8 cellular contexts compared by ENCODE assay signal in the genomic region with DNA sequence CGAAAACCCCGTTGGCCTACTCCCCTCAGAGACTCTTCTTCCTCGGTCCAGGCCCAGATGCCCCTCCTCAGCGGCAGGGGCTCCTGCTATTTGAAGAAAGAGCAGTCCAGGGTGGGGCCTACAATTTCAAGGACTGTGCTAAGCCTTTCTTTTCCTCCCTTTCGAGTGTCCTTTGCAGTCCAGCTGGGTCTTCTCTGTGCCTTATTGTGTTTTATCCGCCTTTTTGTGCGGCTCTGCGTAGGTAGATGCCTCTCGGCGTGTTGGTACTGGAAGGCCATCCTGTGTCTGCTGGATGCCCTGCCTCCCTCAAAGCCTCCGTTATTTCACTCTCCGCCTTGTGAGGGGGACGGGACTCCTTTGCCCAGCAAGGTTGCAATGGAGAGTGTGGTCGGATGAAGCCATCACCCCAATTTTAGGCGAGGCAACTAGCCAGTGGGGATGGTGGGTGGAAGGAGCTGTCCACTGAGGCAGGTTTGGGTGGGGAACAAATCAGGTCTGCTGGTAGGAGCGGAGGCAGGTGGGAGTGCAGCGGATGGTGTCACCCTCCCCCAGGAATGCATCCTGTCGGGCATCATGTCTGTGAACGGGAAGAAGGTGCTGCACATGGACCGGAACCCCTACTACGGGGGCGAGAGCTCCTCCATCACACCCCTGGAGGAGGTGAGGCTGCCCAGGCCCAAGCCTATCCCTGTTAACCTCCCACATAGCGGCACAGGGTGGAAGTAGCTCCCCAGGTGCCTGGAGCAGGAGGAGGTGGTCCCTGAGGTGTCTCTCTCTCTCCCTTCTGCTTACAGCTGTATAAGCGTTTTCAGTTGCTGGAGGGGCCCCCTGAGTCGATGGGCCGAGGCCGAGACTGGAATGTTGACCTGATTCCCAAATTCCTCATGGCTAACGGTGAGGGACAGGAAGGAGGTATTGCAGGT. TPM values are rescaled to one million over a fixed set of nuclear protein-coding genes. Genes with fewer than 3 reads are reported as not detected.
A peak's percentile ranks its signal among the peaks of the same experiment; 100 is the strongest.
DNase-seq lines count a peak whose midpoint lies in the region; ATAC-seq, FAIRE-seq and TF ChIP-seq lines count a peak whose summit lies in the region.

No MANE protein-coding gene starts in this region.

- no peak for DNase-seq in bronchial epithelial cell (ENCODE audit: low read depth)
- DNase-seq in head of caudate nucleus, result no peak
- DNase-seq in AG08395 (ENCODE audit: low spot score), result no peak
- DNase-seq in HTR-8/SVneo (ENCODE audit: insufficient read length, low spot score), result no peak

- TF ChIP-seq CTCF in 22Rv1 (IDR thresholded peaks at IDR 0.05) (no peak), bronchial epithelial cell (IDR thresholded peaks at IDR 0.05; ENCODE audit: insufficient read depth, low read length, severe bottlenecking) (no peak)

- H3K4me3 ChIP-seq in HUES48 (ENCODE audit: low read depth, low read length) (peak overlapping the region; percentile 76), bronchial epithelial cell (ENCODE audit: low read depth, low read length) (peak overlapping the region; percentile 71), mucosa of rectum (ENCODE audit: low read length in 2 of 2) (peak overlapping the region; percentile 69 to 77)

- H3K27ac ChIP-seq in 22Rv1 (peak overlapping the region; percentile 69), HUES48 (ENCODE audit: low read depth, low read length) (no peak overlapping the region), mucosa of rectum (ENCODE audit: low read depth in 2 of 2, low read length in 2 of 2) (peak overlapping the region in 1 of 2 donors; percentile 32)

- peaks cover 37% of the 10 kb centered on the region for H3K9me3 ChIP-seq in HUES48 (ENCODE audit: control insufficient read depth, insufficient read depth, low read length)
- H3K9me3 ChIP-seq in mucosa of rectum (ENCODE audit: control insufficient read depth in 2 of 2, low read length in 2 of 2), result no peaks in the 10 kb centered on the region

- intact Hi-C loops in head of caudate nucleus (cut with DNase I), result no loop called here

- H3K36me3 ChIP-seq in HUES48 (ENCODE audit: control insufficient read depth, insufficient read depth, low read length), result peaks cover 58% of the 10 kb centered on the region
- peaks cover 15% of the 10 kb centered on the region for H3K36me3 ChIP-seq in bronchial epithelial cell (ENCODE audit: control insufficient read depth, insufficient read depth, low read length)
- H3K36me3 ChIP-seq in mucosa of rectum (ENCODE audit: control insufficient read depth in 2 of 2, insufficient read depth in 2 of 2, low read length in 2 of 2), result peaks cover 10 to 15% of the 10 kb centered on the region in 2 donors

- FAIRE-seq in bronchial epithelial cell (lab: Jason Lieb, UNC) (no peak), HTR-8/SVneo (lab: Jason Lieb, UNC) (no peak)

- no peaks in the 10 kb centered on the region for H3K27me3 ChIP-seq in HUES48 (ENCODE audit: control insufficient read depth, insufficient read depth, low read length)
- H3K27me3 ChIP-seq in bronchial epithelial cell (ENCODE audit: control insufficient read depth, insufficient read depth, low read length), result no peaks in the 10 kb centered on the region
- peaks cover 0 to 3% of the 10 kb centered on the region in 2 donors for H3K27me3 ChIP-seq in mucosa of rectum (ENCODE audit: control insufficient read depth in 2 of 2, insufficient read depth in 2 of 2, low read length in 2 of 2)

- H3K4me1 ChIP-seq in HUES48 (ENCODE audit: control insufficient read depth, insufficient read depth, low read length) (no peaks in the 10 kb centered on the region), mucosa of rectum (ENCODE audit: control insufficient read depth in 2 of 2, insufficient read depth in 2 of 2, low read length in 2 of 2) (peaks cover 0 to 2% of the 10 kb centered on the region in 2 donors)

- H3K9ac ChIP-seq in HUES48 (ENCODE audit: low read depth, low read length) (no peak overlapping the region), mucosa of rectum (ENCODE audit: low read depth in 1 of 2, low read length in 2 of 2) (peak overlapping the region; percentile 14 to 58)

- ATAC-seq in GM21367 (IDR thresholded peaks at IDR 0.05; ENCODE audit: unreplicated experiment), result no peak

RNA-seq across cellular contexts. Expression of a gene that starts 1.3 kb away (rescaled TPM):
- total RNA-seq in bronchial epithelial cell, result 87.2 and 98.5 TPM in 2 replicates

RNA-seq across cellular contexts. Expression of a gene that starts 5.7 kb away (rescaled TPM):
- 88.5 and 90.4 TPM in 2 replicates for total RNA-seq in bronchial epithelial cell

RNA-seq across cellular contexts. Expression of a gene that starts 9.8 kb away (rescaled TPM):
- total RNA-seq in bronchial epithelial cell, result 44.0 and 51.7 TPM in 2 replicates

RNA-seq across cellular contexts. Expression of a gene that starts 19.8 kb away (rescaled TPM):
- 6.1 and 8.7 TPM in 2 replicates for total RNA-seq in bronchial epithelial cell

RNA-seq across cellular contexts. Expression of a gene that starts 26.9 kb away (rescaled TPM):
- total RNA-seq in bronchial epithelial cell, result 20.6 and 22.4 TPM in 2 replicates
